ENCODE assay signal across 8 cellular contexts in genomic region chr12:53221203-53222076, GRCh38. TPM values are rescaled to one million over a fixed set of nuclear protein-coding genes. Genes with fewer than 3 reads are reported as not detected.
DNase-seq lines count a peak whose midpoint lies in the region; ATAC-seq and TF ChIP-seq lines count a peak whose summit lies in the region.

No MANE protein-coding gene starts in this region.

- ATAC-seq in HG03025 (IDR thresholded peaks at IDR 0.05; ENCODE audit: low FRiP score, unreplicated experiment), result peak; percentile 22
- ATAC-seq in right cardiac atrium, result peak; percentile 62 to 69

- H3K4me3 Mint-ChIP-seq in progenitor cell of endocrine pancreas (ENCODE audit: low read depth), result peak overlapping the region; percentile 77

- no peaks in the 10 kb centered on the region for H3K36me3 Mint-ChIP-seq in progenitor cell of endocrine pancreas (ENCODE audit: insufficient read depth)

- TF ChIP-seq CTCF in GM12875 (IDR thresholded peaks at IDR 0.05; ENCODE audit: borderline replicate concordance, insufficient read depth, low read depth, low read length) (peak; percentile 16; the same call in 1 of the 2 replicates), Peyer's patch (IDR thresholded peaks at IDR 0.05) (peak in 2 of 6 experiments; percentile 7 to 13), progenitor cell of endocrine pancreas (IDR thresholded peaks at IDR 0.05; ENCODE audit: unreplicated experiment) (peak; percentile 50)

- no peaks in the 10 kb centered on the region for H3K9me3 Mint-ChIP-seq in progenitor cell of endocrine pancreas (ENCODE audit: low read depth)

- H3K4me3 ChIP-seq in GM12875 (ENCODE audit: low read depth, low read length) (peak overlapping the region; percentile 52), Peyer's patch (peak overlapping the region; percentile 47 to 77 (median 69)), right cardiac atrium (ENCODE audit: low read length) (peak overlapping the region; percentile 93)

- peak overlapping the region; percentile 96 for H3K27ac Mint-ChIP-seq in progenitor cell of endocrine pancreas

- intact Hi-C loops in right cardiac atrium (cut with DNase I), result no loop called here

- peaks cover 48% of the 10 kb centered on the region for H3K4me1 Mint-ChIP-seq in progenitor cell of endocrine pancreas (ENCODE audit: low read depth)

- H3K27ac ChIP-seq in Peyer's patch (peak overlapping the region; percentile 96 to 99 (median 96)), angular gyrus (ENCODE audit: low read depth, low read length) (peak overlapping the region; percentile 93), right cardiac atrium (ENCODE audit: low read length) (peak overlapping the region; percentile 95)

- WGBS in right cardiac atrium, result under 1% methylated on average over 71 of the region's 71 CpGs

- H3K9me3 ChIP-seq in Peyer's patch, result no peaks in the 10 kb centered on the region
- H3K9me3 ChIP-seq in right cardiac atrium (ENCODE audit: control insufficient read depth, low read length), result no peaks in the 10 kb centered on the region

- no peaks in the 10 kb centered on the region for H3K36me3 ChIP-seq in Peyer's patch

- peak in 1 of 2 donors; percentile 44 for TF ChIP-seq POLR2A in Peyer's patch (IDR thresholded peaks at IDR 0.05)

- peak; percentile 86 for DNase-seq in ACHN
- DNase-seq in Peyer's patch, result peak; percentile 74 to 85 (median 84)
- peak; percentile 78 to 95 (median 92) for DNase-seq in right cardiac atrium
- peak; percentile 79 for DNase-seq in progenitor cell of endocrine pancreas (ENCODE audit: low spot score, unreplicated experiment)
- no peak for DNase-seq in epidermal melanocyte (ENCODE audit: insufficient read length, low spot score)

- H3K27me3 ChIP-seq in Peyer's patch (no peaks in the 10 kb centered on the region), right cardiac atrium (ENCODE audit: control insufficient read depth, insufficient read depth) (no peaks in the 10 kb centered on the region)

- H3K4me1 ChIP-seq in Peyer's patch, result peaks cover 0 to 64% (median 17%) of the 10 kb centered on the region in 4 donors
- H3K4me1 ChIP-seq in right cardiac atrium (ENCODE audit: control insufficient read depth, insufficient read depth, low read length), result peaks cover 8% of the 10 kb centered on the region

- in situ Hi-C loops in ACHN (cut with HindIII; ENCODE audit: low pct_ligation_motif_present, low pct_unique_long_range_greater_than_20kb, low sequenced_read_pairs), result no loop called here

- H3K27me3 Mint-ChIP-seq in progenitor cell of endocrine pancreas, result peaks cover 46% of the 10 kb centered on the region

RNA-seq across cellular contexts. Expression of gene RARG, which starts 10.6 kb away (rescaled TPM):
- total RNA-seq in Peyer's patch, result 10 to 100 TPM in 1 of 4 donors, 1 to 10 TPM in 3; 1.9 to 10.7 (median 5.7) TPM
- 10 to 100 TPM; 11.7 to 26.2 (median 23.4) TPM for total RNA-seq in right cardiac atrium
- polyA plus RNA-seq in right cardiac atrium, result 10.5 TPM
- total RNA-seq in progenitor cell of endocrine pancreas, result 4.9 and 5.2 TPM in 2 replicates

RNA-seq across cellular contexts. Expression of gene ITGB7, which starts 14.4 kb away (rescaled TPM):
- total RNA-seq in Peyer's patch (10 to 100 TPM in 1 of 4 donors, 1 to 10 TPM in 3; 3.8 to 66.0 (median 4.4) TPM), right cardiac atrium (1 to 10 TPM in 2 of 4 donors, under 1 TPM in 2; 0.88 to 2.8 (median 1.3) TPM), progenitor cell of endocrine pancreas (0.29 and 0.93 TPM in 2 replicates)
- polyA plus RNA-seq in right cardiac atrium, result 0.45 TPM

RNA-seq across cellular contexts. Expression of gene CSAD, which starts 40.7 kb away (rescaled TPM):
- total RNA-seq in Peyer's patch, result 100 to 1,000 TPM in 2 of 4 donors, 10 to 100 TPM in 2; 36.1 to 154 (median 109) TPM
- 10 to 100 TPM; 10.3 to 13.0 (median 12.3) TPM for total RNA-seq in right cardiac atrium
- 16.2 TPM for polyA plus RNA-seq in right cardiac atrium
- total RNA-seq in progenitor cell of endocrine pancreas, result 58.6 and 59.0 TPM in 2 replicates

RNA-seq across cellular contexts. Expression of gene ZNF740, which starts 40.9 kb away (rescaled TPM):
- total RNA-seq in Peyer's patch (10 to 100 TPM; 11.9 to 38.8 (median 23.1) TPM), right cardiac atrium (10 to 100 TPM; 13.8 to 29.9 (median 22.4) TPM), progenitor cell of endocrine pancreas (75.7 and 78.8 TPM in 2 replicates)
- 5.3 TPM for polyA plus RNA-seq in right cardiac atrium

RNA-seq across cellular contexts. Expression of gene ESPL1, which starts 46.7 kb away (rescaled TPM):
- total RNA-seq in Peyer's patch, result 100 to 1,000 TPM in 1 of 4 donors, 10 to 100 TPM in 3; 47.0 to 108 (median 87.0) TPM
- total RNA-seq in right cardiac atrium, result 1 to 10 TPM in 1 of 4 donors, under 1 TPM in 3; 0.23 to 1.2 (median 0.40) TPM
- 0.11 TPM for polyA plus RNA-seq in right cardiac atrium
- total RNA-seq in progenitor cell of endocrine pancreas, result 24.3 and 27.1 TPM in 2 replicates
